ENCODE assay signal across 9 cellular contexts in the genomic region with DNA sequence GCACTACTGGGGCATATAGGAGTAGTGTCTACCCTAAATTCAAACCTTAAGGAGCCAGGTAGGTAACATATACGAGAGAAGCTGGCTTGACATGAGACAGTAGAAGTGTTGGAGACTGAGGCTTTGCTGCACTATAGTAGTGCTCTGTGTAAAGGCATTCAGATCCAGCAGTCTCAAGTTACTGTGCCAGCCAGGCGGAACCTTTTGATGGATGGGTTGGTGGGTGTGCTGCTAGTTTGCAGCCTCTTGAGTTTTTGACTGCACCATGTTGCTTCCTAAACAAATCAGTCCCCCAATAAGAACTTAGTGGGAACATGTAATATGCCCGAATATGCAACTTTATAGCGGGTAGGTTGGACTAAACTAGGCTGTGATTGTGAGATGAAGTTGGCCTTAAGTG.
DNase-seq lines count a peak whose midpoint lies in the region; ATAC-seq and TF ChIP-seq lines count a peak whose summit lies in the region.
"Had no signal": no experiment of that assay in that cellular context is flagged by ENCODE, and none has a peak within 500 bp of the region (broad histone marks: within the 10 kb centered on the region; RNA-seq: fewer than 3 reads in every experiment).

No MANE protein-coding gene starts in this region.

- no peak overlapping the region for H3K27ac Mint-ChIP-seq in stimulated activated naive CD8-positive, alpha-beta T cell treated with anti-CD3 and anti-CD28 coated beads, Interleukin-15, amount 100 ng/mL, for 72 hours

- DNase-seq in DMS 273 (lab: John Stamatoyannopoulos, UW; ENCODE audit: unreplicated experiment): peak; percentile 60
- no peak for DNase-seq in DMS 273 treated with DMSO at 0.1 percent for 48 hours (lab: John Stamatoyannopoulos, UW)
- no peak for DNase-seq in stimulated activated naive CD8-positive, alpha-beta T cell treated with anti-CD3 and anti-CD28 coated beads, Interleukin-15, amount 100 ng/mL, for 72 hours
- no peak for DNase-seq in stimulated activated CD4-positive, alpha-beta T cell treated with anti-CD3 and anti-CD28 coated beads, Interleukin-4, amount 100 ng/mL, for 1 hour
- no peak for DNase-seq in NCI-H146 treated with DMSO at 0.1 percent for 48 hours (lab: John Stamatoyannopoulos, UW; ENCODE audit: unreplicated experiment)
- DNase-seq: NCI-H1105 treated with DMSO at 0.1 percent for 48 hours had no signal

- no peak for ATAC-seq in stimulated activated naive CD8-positive, alpha-beta T cell treated with anti-CD3 and anti-CD28 coated beads, Interleukin-15, amount 100 ng/mL, for 72 hours
- no peak for ATAC-seq in HG03139 (IDR thresholded peaks at IDR 0.05; ENCODE audit: unreplicated experiment)

- H3K27me3 ChIP-seq in iPS-15b (ENCODE audit: control insufficient read depth, insufficient read depth, low read length): no peaks in the 10 kb centered on the region

- H3K9me3 Mint-ChIP-seq in stimulated activated naive CD8-positive, alpha-beta T cell treated with anti-CD3 and anti-CD28 coated beads, Interleukin-15, amount 100 ng/mL, for 72 hours: no peaks in the 10 kb centered on the region

- no peaks in the 10 kb centered on the region for H3K9me3 ChIP-seq in iPS-15b (ENCODE audit: control insufficient read depth, insufficient read depth, low read length)

- no peak for TF ChIP-seq CTCF in WI38 (IDR thresholded peaks at IDR 0.05; ENCODE audit: low read depth, low read length)

- peaks cover 50% of the 10 kb centered on the region for H3K4me1 Mint-ChIP-seq in stimulated activated naive CD8-positive, alpha-beta T cell treated with anti-CD3 and anti-CD28 coated beads, Interleukin-15, amount 100 ng/mL, for 72 hours

- peaks cover 2% of the 10 kb centered on the region for H3K36me3 ChIP-seq in iPS-15b (ENCODE audit: control insufficient read depth, insufficient read depth, low read length)

- peak overlapping the region; percentile 87 to 97 for H3K4me3 Mint-ChIP-seq in stimulated activated naive CD8-positive, alpha-beta T cell treated with anti-CD3 and anti-CD28 coated beads, Interleukin-15, amount 100 ng/mL, for 72 hours

- H3K4me3 ChIP-seq in WI38 (ENCODE audit: low read depth, low read length) (peak overlapping the region; percentile 80), iPS-15b (ENCODE audit: low read depth, low read length) (peak overlapping the region; percentile 96)

- H3K9ac ChIP-seq in iPS-15b (ENCODE audit: low read depth, low read length): peak overlapping the region; percentile 95

- peaks cover 13% of the 10 kb centered on the region for H3K4me1 ChIP-seq in iPS-15b (ENCODE audit: control insufficient read depth, insufficient read depth, low read length)

- H3K27me3 Mint-ChIP-seq in stimulated activated naive CD8-positive, alpha-beta T cell treated with anti-CD3 and anti-CD28 coated beads, Interleukin-15, amount 100 ng/mL, for 72 hours: peaks cover 14% of the 10 kb centered on the region
